18 cellular contexts compared by ENCODE assay signal in genomic region chr11:68551223-68551622, GRCh38.
DNase-seq lines count a peak whose midpoint lies in the region; ATAC-seq, FAIRE-seq and TF ChIP-seq lines count a peak whose summit lies in the region.
"Had no signal": no experiment of that assay in that cellular context is flagged by ENCODE, and none has a peak within 500 bp of the region (broad histone marks: within the 10 kb centered on the region; RNA-seq: fewer than 3 reads in every experiment).

No MANE protein-coding gene starts in this region.

- H3K4me1 Mint-ChIP-seq in memory B cell, result peaks cover 25% of the 10 kb centered on the region

- intact Hi-C loops in left ventricle myocardium inferior (cut with micrococcal nuclease), result no loop called here
- intact Hi-C loops in heart right ventricle (cut with DNase I), result no loop called here

- H3K27me3 ChIP-seq in left ventricle myocardium inferior (ENCODE audit: low read depth) (no peaks in the 10 kb centered on the region), heart right ventricle (no peaks in the 10 kb centered on the region)
- H3K27me3 ChIP-seq: gastroesophageal sphincter, left lung, right lobe of liver had no signal

- no peaks in the 10 kb centered on the region for H3K9me3 ChIP-seq in left ventricle myocardium inferior (replicated peaks)
- no peaks in the 10 kb centered on the region for H3K9me3 ChIP-seq in heart right ventricle
- H3K9me3 ChIP-seq: gastroesophageal sphincter, left lung, right lobe of liver had no signal

- FAIRE-seq in GM19239 (lab: Jason Lieb, UNC), result no peak

- 82 to 85% methylated on average over 7 of the region's 7 CpGs for WGBS in heart right ventricle, 2 donors

- H3K4me1 ChIP-seq in left ventricle myocardium inferior (peaks cover 74% of the 10 kb centered on the region), heart right ventricle (peaks cover 7 to 80% (median 53%) of the 10 kb centered on the region in 9 donors)

- TF ChIP-seq CTCF in left ventricle myocardium inferior (IDR thresholded peaks at IDR 0.05; ENCODE audit: borderline replicate concordance) (no peak), heart right ventricle (IDR thresholded peaks at IDR 0.05) (no peak)

- H3K27ac ChIP-seq in left ventricle myocardium inferior (replicated peaks) (peak overlapping the region; percentile 55), heart right ventricle (peak overlapping the region in 5 of 10 donors; percentile 49 to 73 (median 65))
- H3K27ac ChIP-seq: gastroesophageal sphincter, right lobe of liver had no signal

- ATAC-seq in heart right ventricle, result no peak
- ATAC-seq in activated naive CD4-positive, alpha-beta T cell treated with anti-CD3 and anti-CD28 coated beads, Interleukin-2, amount 50 U/mL, for 72 hours, result no peak
- no peak for ATAC-seq in memory B cell (ENCODE audit: low read depth)
- ATAC-seq: activated CD8-positive, alpha-beta memory T cell treated with anti-CD3 and anti-CD28 coated beads, Interleukin-2, amount 10 ng/mL, durations not matched to agents 7 days and 5 days; gastroesophageal sphincter; left lung had no signal

- H3K9me3 Mint-ChIP-seq in activated naive CD4-positive, alpha-beta T cell treated with anti-CD3 and anti-CD28 coated beads, Interleukin-2, amount 50 U/mL, for 72 hours, result no peaks in the 10 kb centered on the region
- H3K9me3 Mint-ChIP-seq in memory B cell, result no peaks in the 10 kb centered on the region
- H3K9me3 Mint-ChIP-seq: activated B cell treated with CpG ODN at 0.5 μM for 24 hours, brain had no signal

- peaks cover 20 to 55% of the 10 kb centered on the region in 2 donors for H3K36me3 Mint-ChIP-seq in activated naive CD4-positive, alpha-beta T cell treated with anti-CD3 and anti-CD28 coated beads, Interleukin-2, amount 50 U/mL, for 72 hours
- H3K36me3 Mint-ChIP-seq in memory B cell, result peaks cover 41% of the 10 kb centered on the region

- DNase-seq in left ventricle myocardium inferior (no peak), heart right ventricle (no peak), memory B cell (ENCODE audit: low spot score in 2 of 2) (no peak), NCI-H1105 (lab: John Stamatoyannopoulos, UW) (no peak), GM19239 (ENCODE audit: insufficient read length, low spot score) (no peak), COLO668 (lab: John Stamatoyannopoulos, UW; ENCODE audit: unreplicated experiment) (no peak)
- DNase-seq in activated naive CD4-positive, alpha-beta T cell treated with anti-CD3 and anti-CD28 coated beads, Interleukin-2, amount 50 U/mL, for 72 hours (ENCODE audit: low spot score in 2 of 2), result no peak
- DNase-seq: activated B cell treated with CpG ODN at 0.5 μM for 24 hours; activated CD8-positive, alpha-beta memory T cell treated with anti-CD3 and anti-CD28 coated beads, Interleukin-2, amount 10 ng/mL, durations not matched to agents 7 days and 5 days; Calu3; left lung; NCI-H2171 treated with DMSO at 0.1 percent for 48 hours; NCI-H774; OCI-M1; right lobe of liver; SIG-M5 had no signal

- H3K4me3 ChIP-seq in left ventricle myocardium inferior (no peak overlapping the region), heart right ventricle (no peak overlapping the region)
- H3K4me3 ChIP-seq: gastroesophageal sphincter, left lung, right lobe of liver had no signal

- H3K36me3 ChIP-seq in left ventricle myocardium inferior, result peaks cover 37% of the 10 kb centered on the region
- peaks cover 0 to 98% (median 23%) of the 10 kb centered on the region in 9 donors for H3K36me3 ChIP-seq in heart right ventricle

- H3K4me3 Mint-ChIP-seq in memory B cell, result no peak overlapping the region
- H3K4me3 Mint-ChIP-seq: activated B cell treated with CpG ODN at 0.5 μM for 24 hours; activated CD8-positive, alpha-beta memory T cell treated with anti-CD3 and anti-CD28 coated beads, Interleukin-2, amount 10 ng/mL, durations not matched to agents 7 days and 5 days; brain had no signal

- H3K27ac Mint-ChIP-seq in activated naive CD4-positive, alpha-beta T cell treated with anti-CD3 and anti-CD28 coated beads, Interleukin-2, amount 50 U/mL, for 72 hours, result peak overlapping the region; percentile 76 to 95
- H3K27ac Mint-ChIP-seq in memory B cell, result peak overlapping the region; percentile 64

- no peaks in the 10 kb centered on the region for H3K27me3 Mint-ChIP-seq in memory B cell
- H3K27me3 Mint-ChIP-seq: activated B cell treated with CpG ODN at 0.5 μM for 24 hours; activated CD8-positive, alpha-beta memory T cell treated with anti-CD3 and anti-CD28 coated beads, Interleukin-2, amount 10 ng/mL, durations not matched to agents 7 days and 5 days; brain had no signal
